Comparison of ENCODE assay signal across 8 cellular contexts in the genomic region with DNA sequence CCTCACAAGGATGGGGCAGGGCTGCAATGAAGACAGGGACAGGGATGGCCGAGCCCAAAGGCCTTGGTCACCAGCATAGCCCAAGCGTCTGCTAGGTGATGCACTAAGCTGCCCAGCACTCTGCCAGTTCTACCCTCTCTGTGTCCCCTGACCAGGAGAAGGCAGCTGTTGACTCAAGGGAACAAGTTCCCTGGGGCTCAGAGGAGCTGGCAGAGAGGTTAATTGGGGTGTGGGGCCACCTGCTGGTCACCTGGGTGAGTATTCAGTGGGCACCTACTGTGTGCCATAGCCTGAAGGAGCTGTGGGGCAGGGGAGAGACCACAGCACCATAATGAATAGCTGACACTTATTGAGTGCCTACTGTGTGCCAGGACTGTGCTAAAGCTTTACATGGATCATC. TPM values are rescaled to one million over a fixed set of nuclear protein-coding genes. Genes with fewer than 3 reads are reported as not detected.
DNase-seq lines count a peak whose midpoint lies in the region; ATAC-seq and FAIRE-seq lines count a peak whose summit lies in the region.

No MANE protein-coding gene starts in this region.

- CTCF ChIA-PET in activated naive CD4-positive, alpha-beta T cell treated with anti-CD3 and anti-CD28 coated beads for 36 hours (lab: Charles Lee): interaction anchor here (0.5 to 10.6 kb wide), 26 partner anchors 9 to 349 kb away, joined by 3 to 148 read pairs (median 4); a partner anchor contains a TSS

- peak; percentile 72 for FAIRE-seq in GM18507 (lab: Jason Lieb, UNC)

- no peaks in the 10 kb centered on the region for H3K9me3 ChIP-seq in iPS DF 6.9 (ENCODE audit: control insufficient read depth, insufficient read depth, low read length)

- H3K27ac ChIP-seq in iPS DF 6.9 (ENCODE audit: low read length): no peak overlapping the region

- no peak for ATAC-seq in HG03378 (IDR thresholded peaks at IDR 0.05; ENCODE audit: unreplicated experiment)

- intact Hi-C loops in activated naive CD4-positive, alpha-beta T cell treated with anti-CD3 and anti-CD28 coated beads for 36 hours (cut with micrococcal nuclease): loop anchor here (1.0 kb wide), 4 partner anchors 28 to 80 kb away; no protein-coding TSS in a partner anchor

- no peak overlapping the region for H3K4me3 ChIP-seq in iPS DF 6.9 (ENCODE audit: low read length)

- H3K27me3 Mint-ChIP-seq in activated naive CD4-positive, alpha-beta T cell treated with anti-CD3 and anti-CD28 coated beads for 36 hours (ENCODE audit: low read depth): no peaks in the 10 kb centered on the region

- peaks cover 6% of the 10 kb centered on the region; the same call in 1 of the 2 replicates for H3K4me1 ChIP-seq in iPS DF 6.9 (ENCODE audit: control insufficient read depth, insufficient read depth, low read length)

- peak; percentile 26 for DNase-seq in GM18507 (ENCODE audit: extremely low spot score, insufficient read length, low read depth)
- peak; percentile 32 for DNase-seq in RKO (ENCODE audit: low spot score)
- peak; percentile 84 for DNase-seq in activated naive CD4-positive, alpha-beta T cell treated with anti-CD3 and anti-CD28 coated beads for 36 hours
- peak; percentile 47 for DNase-seq in iPS DF 6.9 (ENCODE audit: low read depth, low spot score)
- DNase-seq in stimulated activated CD8-positive, alpha-beta memory T cell treated with anti-CD3 and anti-CD28 coated beads, Interleukin-4, amount 100 ng/mL, for 1 hour (ENCODE audit: low read depth in 2 of 2, low spot score in 1 of 2): peak; percentile 9 to 25
- DNase-seq in globus pallidus (ENCODE audit: low spot score): no peak
- DNase-seq in AG08395 (ENCODE audit: low spot score): no peak

- WGBS in iPS DF 6.9 (ENCODE audit: insufficient coverage, insufficient read length): no CpG with 5 or more reads among the region's 2 CpGs

- H3K36me3 ChIP-seq in iPS DF 6.9 (ENCODE audit: control insufficient read depth, insufficient read depth, low read length): no peaks in the 10 kb centered on the region

- no peaks in the 10 kb centered on the region for H3K27me3 ChIP-seq in iPS DF 6.9 (ENCODE audit: control insufficient read depth, insufficient read depth, low read length)

- H3K27ac Mint-ChIP-seq in activated naive CD4-positive, alpha-beta T cell treated with anti-CD3 and anti-CD28 coated beads for 36 hours: no peak overlapping the region

- peaks cover 22% of the 10 kb centered on the region for H3K4me1 Mint-ChIP-seq in activated naive CD4-positive, alpha-beta T cell treated with anti-CD3 and anti-CD28 coated beads for 36 hours (ENCODE audit: low read depth)

- H3K4me3 Mint-ChIP-seq in activated naive CD4-positive, alpha-beta T cell treated with anti-CD3 and anti-CD28 coated beads for 36 hours: no peak overlapping the region

- H3K36me3 Mint-ChIP-seq in activated naive CD4-positive, alpha-beta T cell treated with anti-CD3 and anti-CD28 coated beads for 36 hours (ENCODE audit: low read depth): no peaks in the 10 kb centered on the region

- no peaks in the 10 kb centered on the region for H3K9me3 Mint-ChIP-seq in activated naive CD4-positive, alpha-beta T cell treated with anti-CD3 and anti-CD28 coated beads for 36 hours

RNA-seq across cellular contexts. Expression of a gene that starts 22.0 kb away (rescaled TPM):
- total RNA-seq in activated naive CD4-positive, alpha-beta T cell treated with anti-CD3 and anti-CD28 coated beads for 36 hours: 1 to 10 TPM; 1.6 to 1.7 TPM

RNA-seq across cellular contexts. Expression of a gene that starts 35.8 kb away (rescaled TPM):
- 100 to 1,000 TPM; 105 to 106 TPM for total RNA-seq in activated naive CD4-positive, alpha-beta T cell treated with anti-CD3 and anti-CD28 coated beads for 36 hours

RNA-seq across cellular contexts. Expression of a gene that starts 41.1 kb away (rescaled TPM):
- total RNA-seq in activated naive CD4-positive, alpha-beta T cell treated with anti-CD3 and anti-CD28 coated beads for 36 hours: 100 to 1,000 TPM; 136 to 138 TPM

Comparison
In these comparisons a context has a peak if more than half of its experiments do, and no peak if none do; other contexts are left out.
1. DNase-seq: peak in GM18507 (single experiment), RKO (single experiment), activated naive CD4-positive, alpha-beta T cell treated with anti-CD3 and anti-CD28 coated beads for 36 hours (single experiment), iPS DF 6.9 (single experiment) and stimulated activated CD8-positive, alpha-beta memory T cell treated with anti-CD3 and anti-CD28 coated beads, Interleukin-4, amount 100 ng/mL, for 1 hour (2 of 2); none in globus pallidus (single experiment) and AG08395 (single experiment).